ENCODE assay signal across 1 cellular context in the genomic region with DNA sequence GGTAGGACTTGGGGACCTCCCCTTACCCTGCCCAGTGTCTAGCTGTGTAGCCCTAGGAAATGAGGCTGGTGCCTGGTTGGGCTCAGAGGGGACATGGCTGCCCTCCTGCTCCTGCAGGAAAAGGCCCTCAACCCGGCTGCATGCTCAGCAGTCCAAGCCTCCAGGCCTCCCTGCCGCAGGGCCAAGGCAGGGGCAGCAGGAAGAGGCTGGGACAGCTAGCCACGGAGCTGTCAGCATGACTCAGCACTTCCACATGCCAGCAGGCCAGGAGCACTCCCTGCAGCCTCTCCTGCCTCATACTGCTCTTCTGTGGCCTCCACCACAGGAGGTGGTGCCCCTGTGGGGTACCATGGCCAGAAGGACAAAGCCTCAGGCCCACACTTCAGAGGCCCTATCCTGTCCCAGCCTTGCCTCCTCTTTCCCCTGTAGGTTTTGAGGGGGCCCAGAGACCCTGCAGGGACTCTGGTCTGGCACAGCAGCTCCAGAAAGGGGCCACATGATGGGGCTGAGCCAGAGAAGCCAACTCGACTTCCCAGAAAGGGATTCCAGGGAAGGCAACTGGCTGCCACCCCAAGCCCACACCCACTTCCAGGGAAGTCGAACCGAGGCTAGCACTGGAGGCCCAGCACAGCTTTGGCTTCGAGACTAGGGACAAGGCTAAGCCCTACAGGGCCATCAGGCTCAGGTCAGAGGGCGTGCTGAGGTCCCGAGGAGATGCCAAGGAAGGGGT.
TF ChIP-seq lines count a peak whose summit lies in the region.

No MANE protein-coding gene starts in this region.

TF ChIP-seq in HepG2, 621 proteins besides CTCF, POLR2A, EP300 and RAD21 (continued from another document and continues in another):
- TF ChIP-seq KIAA2018 (CRISPR knock-in tag; IDR thresholded peaks at IDR 0.05; ENCODE audit: borderline replicate concordance) (no peak), GTF3A (CRISPR knock-in tag; conservative IDR thresholded peaks at IDR 0.05) (no peak), BCLAF1 (IDR thresholded peaks at IDR 0.05) (no peak), TSC22D2 (CRISPR knock-in tag; IDR thresholded peaks at IDR 0.05; ENCODE audit: borderline replicate concordance) (no peak), KDM2A (CRISPR knock-in tag; IDR thresholded peaks at IDR 0.05; ENCODE audit: borderline replicate concordance, low read depth) (peak; percentile 55; the same call in 1 of the 2 replicates), ZNF451 (CRISPR knock-in tag; IDR thresholded peaks at IDR 0.05) (no peak), BRCA1 (CRISPR knock-in tag; IDR thresholded peaks at IDR 0.05) (no peak), ZNF235 (CRISPR knock-in tag; IDR thresholded peaks at IDR 0.05; ENCODE audit: borderline replicate concordance) (no peak), ZFP36L2 (CRISPR knock-in tag; IDR thresholded peaks at IDR 0.05) (no peak), SP2 (CRISPR knock-in tag; IDR thresholded peaks at IDR 0.05) (no peak), ZGPAT (CRISPR knock-in tag; IDR thresholded peaks at IDR 0.05) (peak; percentile 44; the same call in 1 of the 2 replicates), SOX5 (CRISPR knock-in tag; IDR thresholded peaks at IDR 0.05; ENCODE audit: borderline replicate concordance) (no peak), TP53 (CRISPR knock-in tag; conservative IDR thresholded peaks at IDR 0.05) (no peak), SCMH1 (CRISPR knock-in tag; IDR thresholded peaks at IDR 0.05; ENCODE audit: borderline replicate concordance) (no peak), LRRFIP1 (CRISPR knock-in tag; conservative IDR thresholded peaks at IDR 0.05) (no peak), MAFK (conservative IDR thresholded peaks at IDR 0.05 in 1 of 2, IDR thresholded peaks at IDR 0.05 in 1 of 2; ENCODE audit: low read length in 2 of 2) (peak; percentile 94 to 98), ZFP91 (CRISPR knock-in tag; IDR thresholded peaks at IDR 0.05; ENCODE audit: borderline replicate concordance) (peak; percentile 59; the same call in 1 of the 2 replicates), ZNF232 (CRISPR knock-in tag; IDR thresholded peaks at IDR 0.05; ENCODE audit: borderline replicate concordance) (no peak), CBX2 (IDR thresholded peaks at IDR 0.05; ENCODE audit: low read depth, low read length) (no peak), CBX2 (CRISPR knock-in tag; IDR thresholded peaks at IDR 0.05; ENCODE audit: low read depth) (no peak), ISX (CRISPR knock-in tag; conservative IDR thresholded peaks at IDR 0.05) (no peak), ZNF343 (CRISPR knock-in tag; IDR thresholded peaks at IDR 0.05) (no peak), CENPT (CRISPR knock-in tag; IDR thresholded peaks at IDR 0.05; ENCODE audit: low read depth) (no peak), ZNF10 (CRISPR knock-in tag; IDR thresholded peaks at IDR 0.05; ENCODE audit: borderline replicate concordance, low read depth) (no peak), MAFG (CRISPR knock-in tag; IDR thresholded peaks at IDR 0.05) (peak; percentile 97), ZNF670 (CRISPR knock-in tag; IDR thresholded peaks at IDR 0.05; ENCODE audit: borderline replicate concordance) (no peak), KLF16 (CRISPR knock-in tag; IDR thresholded peaks at IDR 0.05) (peak in 1 of 2 experiments; percentile 29; a peak in 1 of 4 replicates), PCBP2 (optimal IDR thresholded peaks at IDR 0.05; ENCODE audit: low read depth, low read length, poor library complexity, severe bottlenecking) (no peak), TAF1 (CRISPR knock-in tag; IDR thresholded peaks at IDR 0.05) (no peak), ZNF337 (CRISPR knock-in tag; IDR thresholded peaks at IDR 0.05; ENCODE audit: borderline replicate concordance, low read depth) (no peak), ZNF382 (CRISPR knock-in tag; IDR thresholded peaks at IDR 0.05; ENCODE audit: borderline replicate concordance) (no peak)
- TF ChIP-seq, protein P1, sequence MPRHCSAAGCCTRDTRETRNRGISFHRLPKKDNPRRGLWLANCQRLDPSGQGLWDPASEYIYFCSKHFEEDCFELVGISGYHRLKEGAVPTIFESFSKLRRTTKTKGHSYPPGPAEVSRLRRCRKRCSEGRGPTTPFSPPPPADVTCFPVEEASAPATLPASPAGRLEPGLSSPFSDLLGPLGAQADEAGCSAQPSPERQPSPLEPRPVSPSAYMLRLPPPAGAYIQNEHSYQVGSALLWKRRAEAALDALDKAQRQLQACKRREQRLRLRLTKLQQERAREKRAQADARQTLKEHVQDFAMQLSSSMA (CRISPR knock-in tag; IDR thresholded peaks at IDR 0.05) = no peak
- TF ChIP-seq, protein P2, sequence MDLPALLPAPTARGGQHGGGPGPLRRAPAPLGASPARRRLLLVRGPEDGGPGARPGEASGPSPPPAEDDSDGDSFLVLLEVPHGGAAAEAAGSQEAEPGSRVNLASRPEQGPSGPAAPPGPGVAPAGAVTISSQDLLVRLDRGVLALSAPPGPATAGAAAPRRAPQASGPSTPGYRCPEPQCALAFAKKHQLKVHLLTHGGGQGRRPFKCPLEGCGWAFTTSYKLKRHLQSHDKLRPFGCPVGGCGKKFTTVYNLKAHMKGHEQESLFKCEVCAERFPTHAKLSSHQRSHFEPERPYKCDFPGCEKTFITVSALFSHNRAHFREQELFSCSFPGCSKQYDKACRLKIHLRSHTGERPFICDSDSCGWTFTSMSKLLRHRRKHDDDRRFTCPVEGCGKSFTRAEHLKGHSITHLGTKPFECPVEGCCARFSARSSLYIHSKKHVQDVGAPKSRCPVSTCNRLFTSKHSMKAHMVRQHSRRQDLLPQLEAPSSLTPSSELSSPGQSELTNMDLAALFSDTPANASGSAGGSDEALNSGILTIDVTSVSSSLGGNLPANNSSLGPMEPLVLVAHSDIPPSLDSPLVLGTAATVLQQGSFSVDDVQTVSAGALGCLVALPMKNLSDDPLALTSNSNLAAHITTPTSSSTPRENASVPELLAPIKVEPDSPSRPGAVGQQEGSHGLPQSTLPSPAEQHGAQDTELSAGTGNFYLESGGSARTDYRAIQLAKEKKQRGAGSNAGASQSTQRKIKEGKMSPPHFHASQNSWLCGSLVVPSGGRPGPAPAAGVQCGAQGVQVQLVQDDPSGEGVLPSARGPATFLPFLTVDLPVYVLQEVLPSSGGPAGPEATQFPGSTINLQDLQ (CRISPR knock-in tag; IDR thresholded peaks at IDR 0.05) = no peak
- TF ChIP-seq, protein P3, sequence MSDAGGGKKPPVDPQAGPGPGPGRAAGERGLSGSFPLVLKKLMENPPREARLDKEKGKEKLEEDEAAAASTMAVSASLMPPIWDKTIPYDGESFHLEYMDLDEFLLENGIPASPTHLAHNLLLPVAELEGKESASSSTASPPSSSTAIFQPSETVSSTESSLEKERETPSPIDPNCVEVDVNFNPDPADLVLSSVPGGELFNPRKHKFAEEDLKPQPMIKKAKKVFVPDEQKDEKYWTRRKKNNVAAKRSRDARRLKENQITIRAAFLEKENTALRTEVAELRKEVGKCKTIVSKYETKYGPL (CRISPR knock-in tag; IDR thresholded peaks at IDR 0.05) = no peak
